8 cellular contexts compared by ENCODE assay signal in genomic region chr22:41683052-41683451, GRCh38. TPM values are rescaled to one million over a fixed set of nuclear protein-coding genes. Genes with fewer than 3 reads are reported as not detected.
DNase-seq lines count a peak whose midpoint lies in the region; ATAC-seq and TF ChIP-seq lines count a peak whose summit lies in the region.

No MANE protein-coding gene starts in this region.

- H3K27ac ChIP-seq in thoracic aorta: peak overlapping the region in 1 of 2 donors; percentile 84

- DNase-seq in activated CD4-positive, alpha-beta T cell treated with anti-CD3 and anti-CD28 coated beads, Interleukin-2, amount 10 ng/mL, durations not matched to agents 7 days and 5 days: no peak
- DNase-seq in activated CD4-positive, alpha-beta T cell treated with anti-CD3 and anti-CD28 coated beads, Interleukin-2, amount 50 U/mL, for 1 hour: no peak
- no peak for DNase-seq in activated naive CD8-positive, alpha-beta T cell treated with anti-CD3 and anti-CD28 coated beads, Interleukin-2, amount 10 ng/mL, durations not matched to agents 7 days and 5 days
- DNase-seq in kidney epithelial cell (ENCODE audit: low read depth): no peak
- DNase-seq in thoracic aorta (ENCODE audit: low spot score): no peak
- no peak for DNase-seq in GM20000 (ENCODE audit: low spot score)
- no peak for DNase-seq in midbrain (lab: John Stamatoyannopoulos, UW)
- no peak for DNase-seq in NCI-H2081 (lab: John Stamatoyannopoulos, UW)

- CTCF ChIA-PET in activated CD4-positive, alpha-beta T cell treated with anti-CD3 and anti-CD28 coated beads, Interleukin-2, amount 10 ng/mL, durations not matched to agents 7 days and 5 days (lab: Charles Lee): no interaction called here

- no peak for TF ChIP-seq CTCF in kidney epithelial cell (IDR thresholded peaks at IDR 0.05; ENCODE audit: insufficient read depth, low read length, poor library complexity, severe bottlenecking)
- TF ChIP-seq CTCF in thoracic aorta (IDR thresholded peaks at IDR 0.05): no peak
- no peak for TF ChIP-seq CTCF in GM20000 (IDR thresholded peaks at IDR 0.05; ENCODE audit: extremely low read depth, missing control alignments)

- peaks cover 29% of the 10 kb centered on the region for H3K4me1 Mint-ChIP-seq in activated CD4-positive, alpha-beta T cell treated with anti-CD3 and anti-CD28 coated beads, Interleukin-2, amount 10 ng/mL, durations not matched to agents 7 days and 5 days
- H3K4me1 Mint-ChIP-seq in activated naive CD8-positive, alpha-beta T cell treated with anti-CD3 and anti-CD28 coated beads, Interleukin-2, amount 10 ng/mL, durations not matched to agents 7 days and 5 days: peaks cover 22% of the 10 kb centered on the region

- peak overlapping the region; percentile 90 for H3K4me3 Mint-ChIP-seq in activated CD4-positive, alpha-beta T cell treated with anti-CD3 and anti-CD28 coated beads, Interleukin-2, amount 10 ng/mL, durations not matched to agents 7 days and 5 days
- peak overlapping the region; percentile 94 for H3K4me3 Mint-ChIP-seq in activated naive CD8-positive, alpha-beta T cell treated with anti-CD3 and anti-CD28 coated beads, Interleukin-2, amount 10 ng/mL, durations not matched to agents 7 days and 5 days

- H3K9me3 Mint-ChIP-seq in activated CD4-positive, alpha-beta T cell treated with anti-CD3 and anti-CD28 coated beads, Interleukin-2, amount 10 ng/mL, durations not matched to agents 7 days and 5 days: no peaks in the 10 kb centered on the region
- no peaks in the 10 kb centered on the region for H3K9me3 Mint-ChIP-seq in activated naive CD8-positive, alpha-beta T cell treated with anti-CD3 and anti-CD28 coated beads, Interleukin-2, amount 10 ng/mL, durations not matched to agents 7 days and 5 days

- no peak for ATAC-seq in activated naive CD8-positive, alpha-beta T cell treated with anti-CD3 and anti-CD28 coated beads, Interleukin-2, amount 10 ng/mL, durations not matched to agents 7 days and 5 days (ENCODE audit: low read depth)
- ATAC-seq in thoracic aorta (ENCODE audit: insufficient number of reproducible peaks, low FRiP score, low read depth): no peak

- peak overlapping the region; percentile 84 for H3K27ac Mint-ChIP-seq in activated CD4-positive, alpha-beta T cell treated with anti-CD3 and anti-CD28 coated beads, Interleukin-2, amount 10 ng/mL, durations not matched to agents 7 days and 5 days
- H3K27ac Mint-ChIP-seq in activated naive CD8-positive, alpha-beta T cell treated with anti-CD3 and anti-CD28 coated beads, Interleukin-2, amount 10 ng/mL, durations not matched to agents 7 days and 5 days: peak overlapping the region; percentile 96

- H3K27me3 ChIP-seq in kidney epithelial cell (ENCODE audit: control insufficient read depth, insufficient read depth, low read length) (no peaks in the 10 kb centered on the region), thoracic aorta (replicated peaks; ENCODE audit: insufficient read depth) (no peaks in the 10 kb centered on the region)

- no peaks in the 10 kb centered on the region for H3K36me3 ChIP-seq in kidney epithelial cell (ENCODE audit: control insufficient read depth, insufficient read depth, low read length)
- H3K36me3 ChIP-seq in thoracic aorta: peaks cover 18% of the 10 kb centered on the region

- peaks cover 9 to 18% of the 10 kb centered on the region in 2 donors for H3K4me1 ChIP-seq in thoracic aorta (ENCODE audit: control insufficient read depth in 1 of 2, low read depth in 2 of 2)

- H3K9me3 ChIP-seq in thoracic aorta: no peaks in the 10 kb centered on the region

- H3K4me3 ChIP-seq in kidney epithelial cell (ENCODE audit: low read depth, low read length) (peak overlapping the region; percentile 88), thoracic aorta (peak overlapping the region; percentile 83)

- H3K36me3 Mint-ChIP-seq in activated CD4-positive, alpha-beta T cell treated with anti-CD3 and anti-CD28 coated beads, Interleukin-2, amount 10 ng/mL, durations not matched to agents 7 days and 5 days (ENCODE audit: low read depth): peaks cover 20% of the 10 kb centered on the region
- H3K36me3 Mint-ChIP-seq in activated naive CD8-positive, alpha-beta T cell treated with anti-CD3 and anti-CD28 coated beads, Interleukin-2, amount 10 ng/mL, durations not matched to agents 7 days and 5 days: peaks cover 13% of the 10 kb centered on the region

- POLR2A ChIA-PET in activated CD4-positive, alpha-beta T cell treated with anti-CD3 and anti-CD28 coated beads, Interleukin-2, amount 10 ng/mL, durations not matched to agents 7 days and 5 days (lab: Charles Lee): no interaction called here
- POLR2A ChIA-PET in activated naive CD8-positive, alpha-beta T cell treated with anti-CD3 and anti-CD28 coated beads, Interleukin-2, amount 10 ng/mL, durations not matched to agents 7 days and 5 days (lab: Charles Lee): no interaction called here

- H3K27me3 Mint-ChIP-seq in activated CD4-positive, alpha-beta T cell treated with anti-CD3 and anti-CD28 coated beads, Interleukin-2, amount 10 ng/mL, durations not matched to agents 7 days and 5 days: no peaks in the 10 kb centered on the region
- no peaks in the 10 kb centered on the region for H3K27me3 Mint-ChIP-seq in activated naive CD8-positive, alpha-beta T cell treated with anti-CD3 and anti-CD28 coated beads, Interleukin-2, amount 10 ng/mL, durations not matched to agents 7 days and 5 days

RNA-seq across cellular contexts. Expression of gene SNU13, which starts 5.6 kb away (rescaled TPM):
- 100 to 1,000 TPM; 171 to 178 TPM for total RNA-seq in activated CD4-positive, alpha-beta T cell treated with anti-CD3 and anti-CD28 coated beads, Interleukin-2, amount 10 ng/mL, durations not matched to agents 7 days and 5 days
- 100 to 1,000 TPM; 150 to 153 TPM for total RNA-seq in activated naive CD8-positive, alpha-beta T cell treated with anti-CD3 and anti-CD28 coated beads, Interleukin-2, amount 10 ng/mL, durations not matched to agents 7 days and 5 days
- total RNA-seq in kidney epithelial cell: 198 and 201 TPM in 2 replicates
- 10 to 100 TPM; 92.9 to 95.7 TPM for total RNA-seq in thoracic aorta

RNA-seq across cellular contexts. Expression of gene MEI1, which starts 16.3 kb away (rescaled TPM):
- 10 to 100 TPM; 54.6 to 60.0 TPM for total RNA-seq in activated CD4-positive, alpha-beta T cell treated with anti-CD3 and anti-CD28 coated beads, Interleukin-2, amount 10 ng/mL, durations not matched to agents 7 days and 5 days
- 10 to 100 TPM; 52.1 to 52.5 TPM for total RNA-seq in activated naive CD8-positive, alpha-beta T cell treated with anti-CD3 and anti-CD28 coated beads, Interleukin-2, amount 10 ng/mL, durations not matched to agents 7 days and 5 days
- 1.5 and 3.4 TPM in 2 replicates for total RNA-seq in kidney epithelial cell
- total RNA-seq in thoracic aorta: 1 to 10 TPM; 1.8 to 3.8 TPM

Comparison
In these comparisons a context has a peak if more than half of its experiments do, and no peak if none do; other contexts are left out.
1. RNA of gene MEI1, which starts 16.3 kb away (total RNA-seq): 54.6 to 60.0 TPM in activated CD4-positive, alpha-beta T cell treated with anti-CD3 and anti-CD28 coated beads, Interleukin-2, amount 10 ng/mL, durations not matched to agents 7 days and 5 days and 52.1 to 52.5 TPM in activated naive CD8-positive, alpha-beta T cell treated with anti-CD3 and anti-CD28 coated beads, Interleukin-2, amount 10 ng/mL, durations not matched to agents 7 days and 5 days; 1.8 to 3.8 TPM in thoracic aorta and 1.5 to 3.4 TPM in kidney epithelial cell; every median in the first group is over 10 times any median in the second.